Comparison of ENCODE assay signal across 11 cellular contexts in the genomic region with DNA sequence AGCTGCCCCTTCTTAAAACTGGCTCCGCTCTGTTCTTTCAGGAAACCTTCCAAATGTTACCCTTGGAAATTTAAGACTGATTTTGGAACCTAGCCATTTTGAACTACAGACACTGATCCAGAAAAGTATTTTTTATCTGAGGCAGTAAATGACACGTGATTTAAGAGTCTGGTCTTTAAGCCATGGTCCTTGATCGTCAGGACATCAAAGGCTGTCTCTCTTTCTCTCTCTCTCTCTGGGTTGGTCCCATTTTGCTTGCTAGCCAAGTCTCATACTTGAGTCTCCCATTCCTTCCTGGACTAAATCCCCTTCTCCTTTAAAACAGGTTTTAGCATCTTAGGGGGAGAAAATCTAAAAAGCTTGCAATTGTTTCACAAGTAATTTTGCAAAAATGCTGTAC.
"Had no signal": no experiment of that assay in that cellular context is flagged by ENCODE, and none has a peak within 500 bp of the region (broad histone marks: within the 10 kb centered on the region; RNA-seq: fewer than 3 reads in every experiment).

No MANE protein-coding gene starts in this region.

- DNase-seq: activated CD4-positive, alpha-beta T cell treated with anti-CD3 and anti-CD28 coated beads, Interleukin-2, amount 50 U/mL, for 4 hours; activated effector memory CD4-positive, alpha-beta T cell treated with Interleukin-2 at 50 U/mL for 16 hours; activated naive CD8-positive, alpha-beta T cell treated with anti-CD3 and anti-CD28 coated beads for 36 hours; activated T-cell treated with anti-CD3 and anti-CD28 coated beads, Interleukin-2, amount 50 U/mL, for 24 hours; glutamatergic neuron; ovary; retina; T-helper 2 cell had no signal

- H3K36me3 Mint-ChIP-seq: activated naive CD8-positive, alpha-beta T cell treated with anti-CD3 and anti-CD28 coated beads for 36 hours; memory B cell; stimulated activated effector memory CD8-positive, alpha-beta T cell treated with anti-CD3 and anti-CD28 coated beads, Interleukin-12 subunit alpha, Interleukin-12 subunit beta, amount 100 ng/mL, for 72 hours had no signal

- ATAC-seq: activated CD4-positive, CD25-positive, alpha-beta regulatory T cell treated with anti-CD3 and anti-CD28 coated beads, Interleukin-2, amount 50 U/mL, for 24 hours; stimulated activated effector memory CD8-positive, alpha-beta T cell treated with anti-CD3 and anti-CD28 coated beads, Interleukin-12 subunit alpha, Interleukin-12 subunit beta, amount 100 ng/mL, for 72 hours had no signal

- H3K9me3 Mint-ChIP-seq: activated naive CD8-positive, alpha-beta T cell treated with anti-CD3 and anti-CD28 coated beads for 36 hours; activated T-cell treated with anti-CD3 and anti-CD28 coated beads, Interleukin-2, amount 50 U/mL, for 24 hours; memory B cell; stimulated activated effector memory CD8-positive, alpha-beta T cell treated with anti-CD3 and anti-CD28 coated beads, Interleukin-12 subunit alpha, Interleukin-12 subunit beta, amount 100 ng/mL, for 72 hours had no signal

- H3K27ac Mint-ChIP-seq: activated naive CD8-positive, alpha-beta T cell treated with anti-CD3 and anti-CD28 coated beads for 36 hours; activated T-cell treated with anti-CD3 and anti-CD28 coated beads, Interleukin-2, amount 50 U/mL, for 24 hours; memory B cell; stimulated activated effector memory CD8-positive, alpha-beta T cell treated with anti-CD3 and anti-CD28 coated beads, Interleukin-12 subunit alpha, Interleukin-12 subunit beta, amount 100 ng/mL, for 72 hours had no signal

- H3K4me3 Mint-ChIP-seq: activated naive CD8-positive, alpha-beta T cell treated with anti-CD3 and anti-CD28 coated beads for 36 hours; activated T-cell treated with anti-CD3 and anti-CD28 coated beads, Interleukin-2, amount 50 U/mL, for 24 hours; memory B cell; stimulated activated effector memory CD8-positive, alpha-beta T cell treated with anti-CD3 and anti-CD28 coated beads, Interleukin-12 subunit alpha, Interleukin-12 subunit beta, amount 100 ng/mL, for 72 hours had no signal
